ENCODE assay signal across 9 cellular contexts in genomic region chr19:38320969-38321339, GRCh38. TPM values are rescaled to one million over a fixed set of nuclear protein-coding genes. Genes with fewer than 3 reads are reported as not detected.
DNase-seq lines count a peak whose midpoint lies in the region; ATAC-seq and TF ChIP-seq lines count a peak whose summit lies in the region.
"Had no signal": no experiment of that assay in that cellular context is flagged by ENCODE, and none has a peak within 500 bp of the region (broad histone marks: within the 10 kb centered on the region; RNA-seq: fewer than 3 reads in every experiment).

No MANE protein-coding gene starts in this region.

- POLR2A ChIA-PET in activated CD8-positive, alpha-beta T cell treated with anti-CD3 and anti-CD28 coated beads for 36 hours (lab: Charles Lee): interaction anchor here (0.6 kb wide), 1 partner anchor 309 kb away, joined by 3 read pairs; no protein-coding TSS in a partner anchor
- POLR2A ChIA-PET in HEK293T (lab: Yijun Ruan, JAX): no interaction called here

- H3K9me3 ChIP-seq in right atrium auricular region: no peaks in the 10 kb centered on the region

- H3K27me3 ChIP-seq in GM23338 (ENCODE audit: insufficient read depth) (peaks cover 36% of the 10 kb centered on the region), right atrium auricular region (no peaks in the 10 kb centered on the region)

- H3K4me3 ChIP-seq in GM23338 (peak overlapping the region; percentile 89), right atrium auricular region (peak overlapping the region; percentile 56 to 79)

- no peaks in the 10 kb centered on the region; the same call in 1 of the 2 replicates for H4K20me1 ChIP-seq in GM23338 (replicated peaks; ENCODE audit: insufficient read depth)

- peaks cover 11% of the 10 kb centered on the region; the same call in 1 of the 2 replicates for H3F3A ChIP-seq in GM23338 (replicated peaks; ENCODE audit: low read depth)

- CTCF ChIA-PET in activated CD8-positive, alpha-beta T cell treated with anti-CD3 and anti-CD28 coated beads for 36 hours (lab: Charles Lee): interaction anchor here (0.9 to 4.5 kb wide), 5 partner anchors 44 to 79 kb away, joined by 3 to 18 read pairs (median 4); partner anchors contain the start of gene PPP1R14A
- CTCF ChIA-PET in HEK293T (lab: Yijun Ruan, JAX): no interaction called here

- peak overlapping the region; percentile 77; the same call in 1 of the 3 replicates for H3K4me3 Mint-ChIP-seq in GM23338
- H3K4me3 Mint-ChIP-seq in activated CD8-positive, alpha-beta T cell treated with anti-CD3 and anti-CD28 coated beads for 36 hours: peak overlapping the region; percentile 84
- peak overlapping the region; percentile 89 for H3K4me3 Mint-ChIP-seq in stimulated activated effector memory CD8-positive, alpha-beta T cell treated with anti-CD3 and anti-CD28 coated beads, Interleukin-12 subunit alpha, Interleukin-12 subunit beta, amount 100 ng/mL, for 72 hours

- H3K27ac ChIP-seq in GM23338 (ENCODE audit: low read depth) (no peak overlapping the region), right atrium auricular region (peak overlapping the region; percentile 5 to 79)

- intact Hi-C loops in activated CD8-positive, alpha-beta T cell treated with anti-CD3 and anti-CD28 coated beads for 36 hours (cut with micrococcal nuclease): no loop called here

- peaks cover 20% of the 10 kb centered on the region; the same call in 2 of the 3 replicates for H3K4me1 Mint-ChIP-seq in GM23338
- peaks cover 38% of the 10 kb centered on the region for H3K4me1 Mint-ChIP-seq in activated CD8-positive, alpha-beta T cell treated with anti-CD3 and anti-CD28 coated beads for 36 hours (ENCODE audit: low read depth)
- peaks cover 50% of the 10 kb centered on the region for H3K4me1 Mint-ChIP-seq in stimulated activated effector memory CD8-positive, alpha-beta T cell treated with anti-CD3 and anti-CD28 coated beads, Interleukin-12 subunit alpha, Interleukin-12 subunit beta, amount 100 ng/mL, for 72 hours

- H3K27ac Mint-ChIP-seq in GM23338: no peak overlapping the region
- H3K27ac Mint-ChIP-seq in activated CD8-positive, alpha-beta T cell treated with anti-CD3 and anti-CD28 coated beads for 36 hours: no peak overlapping the region
- H3K27ac Mint-ChIP-seq in stimulated activated effector memory CD8-positive, alpha-beta T cell treated with anti-CD3 and anti-CD28 coated beads, Interleukin-12 subunit alpha, Interleukin-12 subunit beta, amount 100 ng/mL, for 72 hours: peak overlapping the region; percentile 87

- no peaks in the 10 kb centered on the region for H3K36me3 ChIP-seq in GM23338 (ENCODE audit: insufficient read depth)
- no peaks in the 10 kb centered on the region for H3K36me3 ChIP-seq in right atrium auricular region

- no peaks in the 10 kb centered on the region for H3K79me2 ChIP-seq in GM23338 (replicated peaks; ENCODE audit: insufficient read depth)

- peaks cover 40% of the 10 kb centered on the region for H3K27me3 Mint-ChIP-seq in GM23338 (ENCODE audit: insufficient read depth, low read depth, poor library complexity)
- H3K27me3 Mint-ChIP-seq in activated CD8-positive, alpha-beta T cell treated with anti-CD3 and anti-CD28 coated beads for 36 hours: no peaks in the 10 kb centered on the region

- no peaks in the 10 kb centered on the region; the same call in 2 of the 3 replicates for H3K36me3 Mint-ChIP-seq in GM23338 (ENCODE audit: low read depth)
- H3K36me3 Mint-ChIP-seq in activated CD8-positive, alpha-beta T cell treated with anti-CD3 and anti-CD28 coated beads for 36 hours (ENCODE audit: low read depth): peaks cover 10% of the 10 kb centered on the region
- peaks cover 19% of the 10 kb centered on the region for H3K36me3 Mint-ChIP-seq in stimulated activated effector memory CD8-positive, alpha-beta T cell treated with anti-CD3 and anti-CD28 coated beads, Interleukin-12 subunit alpha, Interleukin-12 subunit beta, amount 100 ng/mL, for 72 hours

- no peaks in the 10 kb centered on the region; the same call in 1 of the 2 replicates for H3K4me1 ChIP-seq in GM23338 (ENCODE audit: insufficient read depth)
- peaks cover 0 to 44% of the 10 kb centered on the region in 2 donors for H3K4me1 ChIP-seq in right atrium auricular region

- H2AFZ ChIP-seq in GM23338: no peak overlapping the region

- peak overlapping the region; percentile 98; the same call in 1 of the 2 replicates for H3K4me2 ChIP-seq in GM23338

- DNase-seq in GM23338 (ENCODE audit: low spot score) (no peak), right atrium auricular region (ENCODE audit: low spot score) (no peak), HEK293T (ENCODE audit: extremely low spot score) (no peak), SK-N-DZ (ENCODE audit: low spot score) (no peak)
- no peak for DNase-seq in activated CD8-positive, alpha-beta T cell treated with anti-CD3 and anti-CD28 coated beads for 36 hours
- no peak for DNase-seq in stimulated activated effector memory CD8-positive, alpha-beta T cell treated with anti-CD3 and anti-CD28 coated beads, Interleukin-12 subunit alpha, Interleukin-12 subunit beta, amount 100 ng/mL, for 72 hours (ENCODE audit: low spot score in 2 of 2)
- no peak for DNase-seq in stimulated activated CD4-positive, alpha-beta T cell treated with anti-CD3 and anti-CD28 coated beads, Interleukin-1b, Interleukin-23, amount 100 ng/mL, for 48 hours

- no peaks in the 10 kb centered on the region for H3K9me3 Mint-ChIP-seq in GM23338
- no peaks in the 10 kb centered on the region for H3K9me3 Mint-ChIP-seq in activated CD8-positive, alpha-beta T cell treated with anti-CD3 and anti-CD28 coated beads for 36 hours
- H3K9me3 Mint-ChIP-seq in stimulated activated effector memory CD8-positive, alpha-beta T cell treated with anti-CD3 and anti-CD28 coated beads, Interleukin-12 subunit alpha, Interleukin-12 subunit beta, amount 100 ng/mL, for 72 hours: no peaks in the 10 kb centered on the region

- no peaks in the 10 kb centered on the region for H3K9me2 ChIP-seq in GM23338 (ENCODE audit: insufficient read depth)

- TF ChIP-seq CTCF in GM23338 (conservative IDR thresholded peaks at IDR 0.05; ENCODE audit: low read depth in 2 of 2) (no peak), right atrium auricular region (IDR thresholded peaks at IDR 0.05) (no peak)
- TF ChIP-seq CTCF in activated CD8-positive, alpha-beta T cell treated with anti-CD3 and anti-CD28 coated beads for 36 hours (IDR thresholded peaks at IDR 0.05): no peak

- no peak for ATAC-seq in GM23338
- ATAC-seq in activated CD8-positive, alpha-beta T cell treated with anti-CD3 and anti-CD28 coated beads for 36 hours: no peak
- no peak for ATAC-seq in stimulated activated effector memory CD8-positive, alpha-beta T cell treated with anti-CD3 and anti-CD28 coated beads, Interleukin-12 subunit alpha, Interleukin-12 subunit beta, amount 100 ng/mL, for 72 hours

TF ChIP-seq in GM23338, 12 proteins besides CTCF, POLR2A, EP300 and RAD21 (continues in another document):
- TF ChIP-seq CREB1 (CRISPR knock-in tag; IDR thresholded peaks at IDR 0.05; ENCODE audit: low read depth): no peak

TF ChIP-seq in HEK293T, 16 proteins besides CTCF, POLR2A, EP300 and RAD21:
- TF ChIP-seq SUZ12 (IDR thresholded peaks at IDR 0.05) (no peak), FOXK2 (IDR thresholded peaks at IDR 0.05) (no peak), PKNOX1 (IDR thresholded peaks at IDR 0.05) (no peak), TARDBP (IDR thresholded peaks at IDR 0.05) (no peak), CTBP1 (IDR thresholded peaks at IDR 0.05; ENCODE audit: borderline replicate concordance) (no peak), FOXA1 (IDR thresholded peaks at IDR 0.05) (no peak)

RNA-seq across cellular contexts. Expression of gene KCNK6, which starts 1.3 kb away (rescaled TPM):
- 9.9 and 14.6 TPM in 2 replicates for total RNA-seq in GM23338 (2014; rRNA removed; shearing (Covaris generic))
- polyA plus RNA-seq in GM23338 (2016; fragmentation: Nextera tagmentation; extraction: Ambion mirVana): 9.0 and 9.4 TPM in 2 replicates
- 10 to 100 TPM; 10.3 to 11.9 TPM for total RNA-seq in activated CD8-positive, alpha-beta T cell treated with anti-CD3 and anti-CD28 coated beads for 36 hours
- 1 to 10 TPM; 1.3 to 3.8 TPM for total RNA-seq in right atrium auricular region
- 0.06 and 0.25 TPM in 2 replicates for polyA plus RNA-seq in SK-N-DZ (2014; cell fraction: cytosol; rRNA removed)
- 0.03 and 0.05 TPM in 2 replicates for polyA plus RNA-seq in SK-N-DZ (2014; cell fraction: nucleus; rRNA removed)

RNA-seq across cellular contexts. Expression of gene YIF1B, which starts 5.2 kb away (rescaled TPM):
- total RNA-seq in GM23338 (2014; rRNA removed; shearing (Covaris generic)): 102 and 106 TPM in 2 replicates
- 82.8 and 88.0 TPM in 2 replicates for polyA plus RNA-seq in GM23338 (2016; fragmentation: Nextera tagmentation; extraction: Ambion mirVana)
- total RNA-seq in activated CD8-positive, alpha-beta T cell treated with anti-CD3 and anti-CD28 coated beads for 36 hours: 10 to 100 TPM; 75.6 to 79.0 TPM
- total RNA-seq in right atrium auricular region: 10 to 100 TPM; 20.1 to 26.9 TPM
- polyA plus RNA-seq in SK-N-DZ (2014; cell fraction: cytosol; rRNA removed): 73.2 and 80.4 TPM in 2 replicates
- polyA plus RNA-seq in SK-N-DZ (2014; cell fraction: nucleus; rRNA removed): 65.2 and 72.6 TPM in 2 replicates

RNA-seq across cellular contexts. Expression of gene CATSPERG, which starts 14.7 kb away (rescaled TPM):
- 1.4 and 4.2 TPM in 2 replicates for total RNA-seq in GM23338 (2014; rRNA removed; shearing (Covaris generic))
- polyA plus RNA-seq in GM23338 (2016; fragmentation: Nextera tagmentation; extraction: Ambion mirVana): 1.4 and 1.9 TPM in 2 replicates
- total RNA-seq in activated CD8-positive, alpha-beta T cell treated with anti-CD3 and anti-CD28 coated beads for 36 hours: 1 to 10 TPM; 3.4 to 5.8 TPM
- 1 to 10 TPM in 1 of 2 donors, under 1 TPM in 1; 0.22 to 2.7 TPM for total RNA-seq in right atrium auricular region
- polyA plus RNA-seq in SK-N-DZ (2014; cell fraction: cytosol; rRNA removed): 0.85 and 3.7 TPM in 2 replicates
- 2.0 and 5.3 TPM in 2 replicates for polyA plus RNA-seq in SK-N-DZ (2014; cell fraction: nucleus; rRNA removed)
- total RNA-seq: RPMI7951 had no signal

RNA-seq across cellular contexts. Expression of gene C19orf33, which starts 16.9 kb away (rescaled TPM):
- 26.7 and 58.9 TPM in 2 replicates for total RNA-seq in GM23338 (2014; rRNA removed; shearing (Covaris generic))
- 72.2 and 95.5 TPM in 2 replicates for polyA plus RNA-seq in GM23338 (2016; fragmentation: Nextera tagmentation; extraction: Ambion mirVana)
- not detected for total RNA-seq in activated CD8-positive, alpha-beta T cell treated with anti-CD3 and anti-CD28 coated beads for 36 hours
- total RNA-seq in right atrium auricular region: 10 to 100 TPM; 18.9 to 48.6 TPM
- polyA plus RNA-seq in SK-N-DZ (2014; cell fraction: cytosol; rRNA removed): not detected in 2 replicates
- polyA plus RNA-seq in SK-N-DZ (2014; cell fraction: nucleus; rRNA removed): not detected in 2 replicates
- total RNA-seq: myocyte, RPMI7951 had no signal

RNA-seq across cellular contexts. Expression of gene PSMD8, which starts 53.4 kb away (rescaled TPM):
- 165 and 241 TPM in 2 replicates for total RNA-seq in GM23338 (2014; rRNA removed; shearing (Covaris generic))
- 129 and 138 TPM in 2 replicates for polyA plus RNA-seq in GM23338 (2016; fragmentation: Nextera tagmentation; extraction: Ambion mirVana)
- 100 to 1,000 TPM; 178 to 191 TPM for total RNA-seq in activated CD8-positive, alpha-beta T cell treated with anti-CD3 and anti-CD28 coated beads for 36 hours
- total RNA-seq in right atrium auricular region: 100 to 1,000 TPM; 403 to 603 TPM
- 321 and 441 TPM in 2 replicates for polyA plus RNA-seq in SK-N-DZ (2014; cell fraction: cytosol; rRNA removed)
- polyA plus RNA-seq in SK-N-DZ (2014; cell fraction: nucleus; rRNA removed): 139 and 164 TPM in 2 replicates
